In genomic region chr6:39951198-39951597, GRCh38 we compare ENCODE assay signal across 28 cellular contexts.
"Had no signal": no experiment of that assay in that cellular context is flagged by ENCODE, and none has a peak within 500 bp of the region (broad histone marks: within the 10 kb centered on the region; RNA-seq: fewer than 3 reads in every experiment).

No MANE protein-coding gene starts in this region.

- H3K27ac Mint-ChIP-seq: dendritic cell treated with granulocyte-macrophage colony-stimulating factor and Interleukin-4, amounts not matched to agents 40 ng/mL and 50 ng/mL, for 4 days; natural killer cell; stimulated activated naive CD8-positive, alpha-beta T cell treated with anti-CD3 and anti-CD28 coated beads, Interleukin-15, amount 100 ng/mL, for 72 hours had no signal

- ATAC-seq: left colon; natural killer cell; stimulated activated naive CD8-positive, alpha-beta T cell treated with anti-CD3 and anti-CD28 coated beads, Interleukin-15, amount 100 ng/mL, for 72 hours had no signal

- H3K9me3 ChIP-seq: esophagus squamous epithelium, lower lobe of right lung, ovary, tibial nerve, upper lobe of left lung, uterus had no signal

- H3K36me3 ChIP-seq: esophagus squamous epithelium, heart right ventricle, lower lobe of right lung, ovary, tibial nerve, upper lobe of left lung, uterus had no signal

- H3K27me3 Mint-ChIP-seq: dendritic cell treated with granulocyte-macrophage colony-stimulating factor and Interleukin-4, amounts not matched to agents 40 ng/mL and 50 ng/mL, for 4 days; stimulated activated naive CD8-positive, alpha-beta T cell treated with anti-CD3 and anti-CD28 coated beads, Interleukin-15, amount 100 ng/mL, for 72 hours had no signal

- FAIRE-seq: colon, endothelial cell of umbilical vein, islet of Langerhans had no signal

- H3K4me2 ChIP-seq: smooth muscle cell had no signal

- H3K36me3 Mint-ChIP-seq: natural killer cell had no signal

- H3K27me3 ChIP-seq: esophagus squamous epithelium, heart right ventricle, ovary, tibial nerve, upper lobe of left lung, uterus had no signal

- H3K4me1 Mint-ChIP-seq: natural killer cell; stimulated activated naive CD8-positive, alpha-beta T cell treated with anti-CD3 and anti-CD28 coated beads, Interleukin-15, amount 100 ng/mL, for 72 hours had no signal

- H3K4me1 ChIP-seq: upper lobe of left lung, uterus had no signal

- H3K4me3 Mint-ChIP-seq: dendritic cell treated with granulocyte-macrophage colony-stimulating factor and Interleukin-4, amounts not matched to agents 40 ng/mL and 50 ng/mL, for 4 days; natural killer cell; stimulated activated naive CD8-positive, alpha-beta T cell treated with anti-CD3 and anti-CD28 coated beads, Interleukin-15, amount 100 ng/mL, for 72 hours had no signal

- H3K9me3 Mint-ChIP-seq: dendritic cell treated with granulocyte-macrophage colony-stimulating factor and Interleukin-4, amounts not matched to agents 40 ng/mL and 50 ng/mL, for 4 days; natural killer cell had no signal

- DNase-seq: effector CD8-positive, alpha-beta T cell; esophagus squamous epithelium; foreskin melanocyte; glutamatergic neuron; heart right ventricle; hippocampal formation; left colon; left ventricle myocardium superior; lower lobe of right lung; natural killer cell; occipital lobe; ovary; posterior cingulate gyrus; retina; stimulated activated CD4-positive, alpha-beta T cell treated with anti-CD3 and anti-CD28 coated beads, Interleukin-12 subunit alpha, Interleukin-12 subunit beta, amount 100 ng/mL, for 4 hours; stimulated activated CD4-positive, alpha-beta T cell treated with anti-CD3 and anti-CD28 coated beads, Interleukin-1b, Interleukin-23, amount 100 ng/mL, for 48 hours; stimulated activated CD4-positive, alpha-beta T cell treated with anti-CD3 and anti-CD28 coated beads, Interleukin-4, amount 100 ng/mL, for 1 hour; stimulated activated CD8-positive, alpha-beta memory T cell treated with anti-CD3 and anti-CD28 coated beads, Interleukin-4, amount 100 ng/mL, for 48 hours; stimulated activated naive CD4-positive, alpha-beta T cell; stimulated activated naive CD8-positive, alpha-beta T cell treated with anti-CD3 and anti-CD28 coated beads, Interleukin-15, amount 100 ng/mL, for 72 hours; upper lobe of left lung; uterus had no signal

- H3K4me3 ChIP-seq: esophagus squamous epithelium, heart right ventricle, lower lobe of right lung, ovary, smooth muscle cell, tibial nerve, upper lobe of left lung, uterus had no signal

- H3K27ac ChIP-seq: ovary had no signal
